ENCODE assay signal across 11 cellular contexts in the genomic region with DNA sequence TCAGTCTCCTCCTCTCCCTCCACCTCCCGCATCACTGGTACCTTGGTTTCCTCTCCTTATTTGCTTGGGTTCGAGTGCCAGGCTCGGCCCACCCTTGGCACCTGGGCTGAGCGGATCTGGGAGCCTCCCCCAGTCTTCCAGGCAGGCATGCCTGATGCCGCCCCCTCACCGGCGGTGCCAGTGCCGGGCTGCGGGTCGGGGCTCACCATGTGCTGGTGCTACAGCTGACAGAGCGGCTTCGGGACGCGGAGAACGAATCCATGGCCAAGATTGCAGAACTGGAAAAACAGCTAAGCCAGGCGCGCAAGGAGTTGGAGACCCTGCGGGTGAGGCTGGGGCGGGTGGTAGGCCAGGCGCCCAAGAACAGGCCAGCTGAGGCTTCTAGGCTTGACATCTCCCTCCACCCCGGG. TPM values are rescaled to one million over a fixed set of nuclear protein-coding genes. Genes with fewer than 3 reads are reported as not detected.
DNase-seq lines count a peak whose midpoint lies in the region; ATAC-seq and TF ChIP-seq lines count a peak whose summit lies in the region.
"Had no signal": no experiment of that assay in that cellular context is flagged by ENCODE, and none has a peak within 500 bp of the region (broad histone marks: within the 10 kb centered on the region; RNA-seq: fewer than 3 reads in every experiment).

No MANE protein-coding gene starts in this region.

- peaks cover 46% of the 10 kb centered on the region for H3K27me3 Mint-ChIP-seq in progenitor cell of endocrine pancreas
- H3K27me3 Mint-ChIP-seq: IgD-negative memory B cell had no signal

- no peaks in the 10 kb centered on the region for H3K27me3 ChIP-seq in iPS DF 6.9 (ENCODE audit: control insufficient read depth, insufficient read depth, low read length)

- H3K4me3 Mint-ChIP-seq in progenitor cell of endocrine pancreas (ENCODE audit: low read depth): peak overlapping the region; percentile 72

- no peaks in the 10 kb centered on the region for H3K36me3 ChIP-seq in iPS DF 6.9 (ENCODE audit: control insufficient read depth, insufficient read depth, low read length)

- no peak for TF ChIP-seq CTCF in VCaP (conservative IDR thresholded peaks at IDR 0.05)
- no peak for TF ChIP-seq CTCF in progenitor cell of endocrine pancreas (IDR thresholded peaks at IDR 0.05; ENCODE audit: unreplicated experiment)

- peak overlapping the region; percentile 41; the same call in 1 of the 2 replicates for H3K4me3 ChIP-seq in iPS DF 6.9 (ENCODE audit: low read length)
- H3K4me3 ChIP-seq: A549 had no signal

- WGBS in iPS DF 6.9 (ENCODE audit: insufficient coverage, insufficient read length): no CpG with 5 or more reads among the region's 21 CpGs

- H3K36me3 Mint-ChIP-seq in progenitor cell of endocrine pancreas (ENCODE audit: insufficient read depth): no peaks in the 10 kb centered on the region

- H3K9me3 Mint-ChIP-seq in progenitor cell of endocrine pancreas (ENCODE audit: low read depth): no peaks in the 10 kb centered on the region
- H3K9me3 Mint-ChIP-seq: IgD-negative memory B cell had no signal

- DNase-seq in NCI-H510A treated with DMSO at 0.1 percent for 48 hours (lab: John Stamatoyannopoulos, UW) (peak; percentile 15), NCI-H510A (lab: John Stamatoyannopoulos, UW) (no peak), iPS DF 6.9 (ENCODE audit: low read depth, low spot score) (no peak), progenitor cell of endocrine pancreas (ENCODE audit: low spot score, unreplicated experiment) (no peak), NOMO-1 treated with DMSO at 0.1 percent for 48 hours (lab: John Stamatoyannopoulos, UW; ENCODE audit: unreplicated experiment) (no peak), hepatic stellate cell (ENCODE audit: low spot score) (no peak)
- DNase-seq: activated naive CD4-positive, alpha-beta T cell had no signal

- no peak overlapping the region for H3K27ac Mint-ChIP-seq in progenitor cell of endocrine pancreas

- H3K27ac ChIP-seq in VCaP: peak overlapping the region; percentile 88
- no peak overlapping the region for H3K27ac ChIP-seq in iPS DF 6.9 (ENCODE audit: low read length)

- peaks cover 4% of the 10 kb centered on the region for H3K4me1 Mint-ChIP-seq in progenitor cell of endocrine pancreas (ENCODE audit: low read depth)

- H3K4me1 ChIP-seq in iPS DF 6.9 (ENCODE audit: control insufficient read depth, insufficient read depth, low read length): peaks cover 7% of the 10 kb centered on the region

- no peak for ATAC-seq in GM18907 (IDR thresholded peaks at IDR 0.05; ENCODE audit: unreplicated experiment)
- ATAC-seq: A549 had no signal

- no peaks in the 10 kb centered on the region for H3K9me3 ChIP-seq in iPS DF 6.9 (ENCODE audit: control insufficient read depth, insufficient read depth, low read length)
- H3K9me3 ChIP-seq: A549 had no signal

RNA-seq across cellular contexts. Expression of a gene that starts 19.2 kb away (rescaled TPM):
- total RNA-seq in progenitor cell of endocrine pancreas: 3.2 and 3.3 TPM in 2 replicates

RNA-seq across cellular contexts. Expression of a gene that starts 21.0 kb away (rescaled TPM):
- total RNA-seq in progenitor cell of endocrine pancreas: 0.24 TPM in 1 of 2 replicates, not detected in the other
